24 cellular contexts compared by ENCODE assay signal in genomic region chr1:6904476-6905170, GRCh38.
"Had no signal": no experiment of that assay in that cellular context is flagged by ENCODE, and none has a peak within 500 bp of the region (broad histone marks: within the 10 kb centered on the region; RNA-seq: fewer than 3 reads in every experiment).

No MANE protein-coding gene starts in this region.

- DNase-seq: activated CD4-positive, alpha-beta T cell treated with anti-CD3 and anti-CD28 coated beads for 1 hour; activated CD4-positive, alpha-beta T cell treated with anti-CD3 and anti-CD28 coated beads, Interleukin-2, amount 50 U/mL, for 1 hour; activated naive CD4-positive, alpha-beta T cell treated with Interleukin-2 at 50 U/mL for 16 hours; activated naive CD8-positive, alpha-beta T cell treated with anti-CD3 and anti-CD28 coated beads for 36 hours; activated T-cell treated with anti-CD3 and anti-CD28 coated beads, Interleukin-2, amount 50 U/mL, for 24 hours; amniotic stem cell; colonic mucosa; dorsolateral prefrontal cortex; esophagus squamous epithelium; head of caudate nucleus; hypothalamus; left ventricle myocardium inferior; occipital lobe; small intestine; stimulated activated CD4-positive, alpha-beta T cell treated with anti-CD3 and anti-CD28 coated beads, Interleukin-15, amount 100 ng/mL, for 24 hours; T-helper 17 cell; WERI-Rb-1 had no signal

- H3K9me3 Mint-ChIP-seq: natural killer cell treated with Interleukin-12 subunit alpha and Interleukin-12 subunit beta and Interleukin-15 and Interleukin-18, amount 100 ng/mL, for 72 hours; stimulated activated memory B cell treated with anti-CD40 and anti-IgM and Interleukin-4, amounts not matched to agents 10 μg/mL and 1 μg/mL and 100 μg/mL, for 72 hours; type B pancreatic cell had no signal

- H3K4me3 Mint-ChIP-seq: activated naive CD8-positive, alpha-beta T cell treated with anti-CD3 and anti-CD28 coated beads for 36 hours; activated T-cell treated with anti-CD3 and anti-CD28 coated beads, Interleukin-2, amount 50 U/mL, for 24 hours; natural killer cell treated with Interleukin-12 subunit alpha and Interleukin-12 subunit beta and Interleukin-15 and Interleukin-18, amount 100 ng/mL, for 72 hours; stimulated activated memory B cell treated with anti-CD40 and anti-IgM and Interleukin-4, amounts not matched to agents 10 μg/mL and 1 μg/mL and 100 μg/mL, for 72 hours; T-helper 17 cell; type B pancreatic cell had no signal

- H3K27me3 ChIP-seq: breast epithelium, colonic mucosa, dorsolateral prefrontal cortex, gastroesophageal sphincter, vagina had no signal

- H3K36me3 ChIP-seq: breast epithelium, colonic mucosa, esophagus squamous epithelium, gastroesophageal sphincter, left ventricle myocardium inferior, vagina, WERI-Rb-1 had no signal

- H3K27me3 Mint-ChIP-seq: activated T-cell treated with anti-CD3 and anti-CD28 coated beads, Interleukin-2, amount 50 U/mL, for 24 hours; T-helper 17 cell; type B pancreatic cell had no signal

- H3K4me1 Mint-ChIP-seq: stimulated activated memory B cell treated with anti-CD40 and anti-IgM and Interleukin-4, amounts not matched to agents 10 μg/mL and 1 μg/mL and 100 μg/mL, for 72 hours had no signal

- H3K27ac Mint-ChIP-seq: activated naive CD8-positive, alpha-beta T cell treated with anti-CD3 and anti-CD28 coated beads for 36 hours; activated T-cell treated with anti-CD3 and anti-CD28 coated beads, Interleukin-2, amount 50 U/mL, for 24 hours; natural killer cell treated with Interleukin-12 subunit alpha and Interleukin-12 subunit beta and Interleukin-15 and Interleukin-18, amount 100 ng/mL, for 72 hours; stimulated activated memory B cell treated with anti-CD40 and anti-IgM and Interleukin-4, amounts not matched to agents 10 μg/mL and 1 μg/mL and 100 μg/mL, for 72 hours; T-helper 17 cell; type B pancreatic cell had no signal

- H3K4me3 ChIP-seq: breast epithelium, colonic mucosa, dorsolateral prefrontal cortex, esophagus squamous epithelium, gastroesophageal sphincter, left ventricle myocardium inferior, vagina had no signal

- H3K4me1 ChIP-seq: esophagus squamous epithelium, gastroesophageal sphincter, left ventricle myocardium inferior, vagina had no signal

- H3K36me3 Mint-ChIP-seq: activated naive CD8-positive, alpha-beta T cell treated with anti-CD3 and anti-CD28 coated beads for 36 hours; natural killer cell treated with Interleukin-12 subunit alpha and Interleukin-12 subunit beta and Interleukin-15 and Interleukin-18, amount 100 ng/mL, for 72 hours; stimulated activated memory B cell treated with anti-CD40 and anti-IgM and Interleukin-4, amounts not matched to agents 10 μg/mL and 1 μg/mL and 100 μg/mL, for 72 hours; type B pancreatic cell had no signal

- H3K9me3 ChIP-seq: breast epithelium, colonic mucosa, esophagus squamous epithelium, gastroesophageal sphincter, left ventricle myocardium inferior, vagina had no signal

- H3K27ac ChIP-seq: colonic mucosa, dorsolateral prefrontal cortex, esophagus squamous epithelium, gastroesophageal sphincter, left ventricle myocardium inferior, vagina, WERI-Rb-1 had no signal

- ATAC-seq: gastroesophageal sphincter; natural killer cell treated with Interleukin-12 subunit alpha and Interleukin-12 subunit beta and Interleukin-15 and Interleukin-18, amount 100 ng/mL, for 72 hours; sciatic nerve; stimulated activated memory B cell treated with anti-CD40 and anti-IgM and Interleukin-4, amounts not matched to agents 10 μg/mL and 1 μg/mL and 100 μg/mL, for 72 hours; T-helper 17 cell had no signal
